Comparison of ENCODE assay signal across 11 cellular contexts in genomic region chr6:135030056-135030473, GRCh38. TPM values are rescaled to one million over a fixed set of nuclear protein-coding genes. Genes with fewer than 3 reads are reported as not detected.
DNase-seq lines count a peak whose midpoint lies in the region; ATAC-seq and TF ChIP-seq lines count a peak whose summit lies in the region.
"Had no signal": no experiment of that assay in that cellular context is flagged by ENCODE, and none has a peak within 500 bp of the region (broad histone marks: within the 10 kb centered on the region; RNA-seq: fewer than 3 reads in every experiment).

No MANE protein-coding gene starts in this region.

- no peaks in the 10 kb centered on the region for H3K27me3 ChIP-seq in heart right ventricle

- H3K9me3 Mint-ChIP-seq in central memory CD8-positive, alpha-beta T cell = no peaks in the 10 kb centered on the region
- H3K9me3 Mint-ChIP-seq in osteocyte (ENCODE audit: unreplicated experiment) = no peaks in the 10 kb centered on the region
- H3K9me3 Mint-ChIP-seq: brain had no signal

- no peaks in the 10 kb centered on the region for H3K9me3 ChIP-seq in heart right ventricle

- peak overlapping the region; percentile 88 for H3K27ac Mint-ChIP-seq in central memory CD8-positive, alpha-beta T cell (ENCODE audit: low read depth)
- H3K27ac Mint-ChIP-seq in osteocyte (ENCODE audit: unreplicated experiment) = no peak overlapping the region
- H3K27ac Mint-ChIP-seq: brain had no signal

- H3K4me3 Mint-ChIP-seq in central memory CD8-positive, alpha-beta T cell = peak overlapping the region; percentile 43
- no peak overlapping the region for H3K4me3 Mint-ChIP-seq in osteocyte (ENCODE audit: unreplicated experiment)
- H3K4me3 Mint-ChIP-seq: brain had no signal

- intact Hi-C loops in heart right ventricle (cut with DNase I) = no loop called here

- H3K27ac ChIP-seq in heart right ventricle = no peak overlapping the region

- no peak for DNase-seq in central memory CD8-positive, alpha-beta T cell (ENCODE audit: low spot score in 2 of 2)
- no peak for DNase-seq in osteocyte (ENCODE audit: extremely low spot score, unreplicated experiment)
- DNase-seq in OCI-M2 (lab: John Stamatoyannopoulos, UW; ENCODE audit: unreplicated experiment) = no peak
- no peak for DNase-seq in amniotic stem cell (lab: John Stamatoyannopoulos, UW)
- no peak for DNase-seq in heart right ventricle
- DNase-seq: MV-4-11, nucleus accumbens had no signal

- no peak overlapping the region for H3K4me3 ChIP-seq in heart right ventricle

- no peak for TF ChIP-seq CTCF in osteocyte (IDR thresholded peaks at IDR 0.05)
- no peak for TF ChIP-seq CTCF in heart right ventricle (IDR thresholded peaks at IDR 0.05)

- ATAC-seq in GM18858 (IDR thresholded peaks at IDR 0.05; ENCODE audit: unreplicated experiment) (peak; percentile 93), GM21423 (IDR thresholded peaks at IDR 0.05; ENCODE audit: unreplicated experiment) (peak; percentile 91), HG03159 (IDR thresholded peaks at IDR 0.05; ENCODE audit: unreplicated experiment) (peak; percentile 94), heart right ventricle (no peak)
- ATAC-seq in central memory CD8-positive, alpha-beta T cell (replicated peaks; ENCODE audit: extremely low read depth, poor library complexity, severe bottlenecking) = peak; percentile 62

- H3K4me1 ChIP-seq in heart right ventricle = peaks cover 0 to 9% (median 0%) of the 10 kb centered on the region in 9 donors

- peaks cover 42% of the 10 kb centered on the region for H3K4me1 Mint-ChIP-seq in central memory CD8-positive, alpha-beta T cell
- H3K4me1 Mint-ChIP-seq in osteocyte (ENCODE audit: unreplicated experiment) = peaks cover 2% of the 10 kb centered on the region

- H3K36me3 ChIP-seq in heart right ventricle = peaks cover 0 to 59% (median 3%) of the 10 kb centered on the region in 9 donors

- no peaks in the 10 kb centered on the region for H3K27me3 Mint-ChIP-seq in central memory CD8-positive, alpha-beta T cell
- H3K27me3 Mint-ChIP-seq in osteocyte (ENCODE audit: unreplicated experiment) = no peaks in the 10 kb centered on the region
- H3K27me3 Mint-ChIP-seq: brain had no signal

- peaks cover 21% of the 10 kb centered on the region for H3K36me3 Mint-ChIP-seq in central memory CD8-positive, alpha-beta T cell (ENCODE audit: insufficient read depth)
- peaks cover 28% of the 10 kb centered on the region for H3K36me3 Mint-ChIP-seq in osteocyte (ENCODE audit: unreplicated experiment)

- WGBS in heart right ventricle, 2 donors = 83 to 86% methylated on average over 3 of the region's 3 CpGs

RNA-seq across cellular contexts. Expression of gene HBS1L, which starts 24.6 kb away (rescaled TPM):
- total RNA-seq in osteocyte (71.4 and 77.7 TPM in 2 replicates), heart right ventricle (10 to 100 TPM; 83.8 to 100.0 (median 91.6) TPM)
- polyA plus RNA-seq in heart right ventricle = 10 to 100 TPM; 20.8 to 32.9 TPM

Comparison
In these comparisons a context has a peak if more than half of its experiments do, and no peak if none do; other contexts are left out.
1. ATAC-seq: peak in GM18858 (single experiment), GM21423 (single experiment), HG03159 (single experiment) and central memory CD8-positive, alpha-beta T cell (single experiment); none in heart right ventricle (0 of 8).